1 cellular context compared by ENCODE assay signal in genomic region chr2:168166902-168167510, GRCh38.
TF ChIP-seq lines count a peak whose summit lies in the region.

No MANE protein-coding gene starts in this region.

TF ChIP-seq in HCT116, 20 proteins besides CTCF, POLR2A, EP300 and RAD21 (continued from another document):
- TF ChIP-seq, protein P1, sequence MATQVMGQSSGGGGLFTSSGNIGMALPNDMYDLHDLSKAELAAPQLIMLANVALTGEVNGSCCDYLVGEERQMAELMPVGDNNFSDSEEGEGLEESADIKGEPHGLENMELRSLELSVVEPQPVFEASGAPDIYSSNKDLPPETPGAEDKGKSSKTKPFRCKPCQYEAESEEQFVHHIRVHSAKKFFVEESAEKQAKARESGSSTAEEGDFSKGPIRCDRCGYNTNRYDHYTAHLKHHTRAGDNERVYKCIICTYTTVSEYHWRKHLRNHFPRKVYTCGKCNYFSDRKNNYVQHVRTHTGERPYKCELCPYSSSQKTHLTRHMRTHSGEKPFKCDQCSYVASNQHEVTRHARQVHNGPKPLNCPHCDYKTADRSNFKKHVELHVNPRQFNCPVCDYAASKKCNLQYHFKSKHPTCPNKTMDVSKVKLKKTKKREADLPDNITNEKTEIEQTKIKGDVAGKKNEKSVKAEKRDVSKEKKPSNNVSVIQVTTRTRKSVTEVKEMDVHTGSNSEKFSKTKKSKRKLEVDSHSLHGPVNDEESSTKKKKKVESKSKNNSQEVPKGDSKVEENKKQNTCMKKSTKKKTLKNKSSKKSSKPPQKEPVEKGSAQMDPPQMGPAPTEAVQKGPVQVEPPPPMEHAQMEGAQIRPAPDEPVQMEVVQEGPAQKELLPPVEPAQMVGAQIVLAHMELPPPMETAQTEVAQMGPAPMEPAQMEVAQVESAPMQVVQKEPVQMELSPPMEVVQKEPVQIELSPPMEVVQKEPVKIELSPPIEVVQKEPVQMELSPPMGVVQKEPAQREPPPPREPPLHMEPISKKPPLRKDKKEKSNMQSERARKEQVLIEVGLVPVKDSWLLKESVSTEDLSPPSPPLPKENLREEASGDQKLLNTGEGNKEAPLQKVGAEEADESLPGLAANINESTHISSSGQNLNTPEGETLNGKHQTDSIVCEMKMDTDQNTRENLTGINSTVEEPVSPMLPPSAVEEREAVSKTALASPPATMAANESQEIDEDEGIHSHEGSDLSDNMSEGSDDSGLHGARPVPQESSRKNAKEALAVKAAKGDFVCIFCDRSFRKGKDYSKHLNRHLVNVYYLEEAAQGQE (IDR thresholded peaks at IDR 0.05; ENCODE audit: low read depth), result no peak
- TF ChIP-seq ATF3 (IDR thresholded peaks at IDR 0.05) (peak; percentile 37; the same call in 1 of the 2 replicates), CBX3 (IDR thresholded peaks at IDR 0.05; ENCODE audit: low read depth) (peak; percentile 93), CEBPB (IDR thresholded peaks at IDR 0.05; ENCODE audit: low read depth) (peak; percentile 89), EZH2 (IDR thresholded peaks at IDR 0.05) (no peak), ZFX (IDR thresholded peaks at IDR 0.05) (no peak; the same call in 1 of the 2 replicates), ELF1 (IDR thresholded peaks at IDR 0.05; ENCODE audit: borderline replicate concordance, low read depth) (no peak; the same call in 1 of the 2 replicates), TCF7L2 (IDR thresholded peaks at IDR 0.05; ENCODE audit: borderline replicate concordance, extremely low read depth, insufficient read depth, insufficient read length) (no peak), EGR1 (IDR thresholded peaks at IDR 0.05; ENCODE audit: low read depth) (0 out of 2 replicates have a peak, but pooled peaks have one; percentile 6), EZH2phosphoT487 (IDR thresholded peaks at IDR 0.05; ENCODE audit: borderline replicate concordance) (no peak), SRF (IDR thresholded peaks at IDR 0.05; ENCODE audit: low read depth) (peak; percentile 79)
